Comparison of ENCODE assay signal across 1 cellular context in genomic region chrX:136168929-136169735, GRCh38.
TF ChIP-seq lines count a peak whose summit lies in the region.

No MANE protein-coding gene starts in this region.

TF ChIP-seq in liver, 16 proteins besides CTCF, POLR2A, EP300 and RAD21 (continued from another document):
- TF ChIP-seq MAX (IDR thresholded peaks at IDR 0.05) (no peak), EGR1 (IDR thresholded peaks at IDR 0.05; ENCODE audit: low read depth in 2 of 2) (no peak), JUND (IDR thresholded peaks at IDR 0.05) (no peak), RXRA (IDR thresholded peaks at IDR 0.05) (peak; percentile 30 to 49), FOXA1 (IDR thresholded peaks at IDR 0.05) (no peak), ATF3 (IDR thresholded peaks at IDR 0.05) (no peak), YY1 (IDR thresholded peaks at IDR 0.05) (no peak), HNF4A (conservative IDR thresholded peaks at IDR 0.05) (peak in 1 of 2 donors; percentile 5), FOXA2 (IDR thresholded peaks at IDR 0.05) (no peak), REST (IDR thresholded peaks at IDR 0.05) (no peak), ZBTB33 (IDR thresholded peaks at IDR 0.05) (no peak), NR2F2 (IDR thresholded peaks at IDR 0.05) (peak; percentile 29)
